In genomic region chr12:38515912-38516311, GRCh38 we compare ENCODE assay signal across 26 cellular contexts.
"Had no signal": no experiment of that assay in that cellular context is flagged by ENCODE, and none has a peak within 500 bp of the region (broad histone marks: within the 10 kb centered on the region; RNA-seq: fewer than 3 reads in every experiment).

No MANE protein-coding gene starts in this region.

- H3K4me3 Mint-ChIP-seq: activated CD4-positive, alpha-beta memory T cell treated with anti-CD3 and anti-CD28 coated beads for 36 hours; activated CD4-positive, alpha-beta T cell treated with anti-CD3 and anti-CD28 coated beads for 36 hours; activated naive CD8-positive, alpha-beta T cell treated with anti-CD3 and anti-CD28 coated beads, Interleukin-2, amount 10 ng/mL, durations not matched to agents 7 days and 5 days; activated T-helper 17 cell treated with anti-CD3 and anti-CD28 coated beads, Interleukin-2, amount 50 U/mL, for 72 hours; dendritic cell treated with granulocyte-macrophage colony-stimulating factor and Interleukin-4, amounts not matched to agents 40 ng/mL and 50 ng/mL, for 4 days; naive B cell; stimulated activated naive CD8-positive, alpha-beta T cell treated with anti-CD3 and anti-CD28 coated beads, Interleukin-15, Interleukin-2, amounts not matched to agents 100 ng/mL and 50 ng/mL, for 24 hours; type B pancreatic cell had no signal

- DNase-seq: activated CD4-positive, alpha-beta memory T cell treated with anti-CD3 and anti-CD28 coated beads for 36 hours; activated CD4-positive, alpha-beta T cell treated with anti-CD3 and anti-CD28 coated beads for 36 hours; activated naive CD4-positive, alpha-beta T cell; activated naive CD8-positive, alpha-beta T cell treated with anti-CD3 and anti-CD28 coated beads, Interleukin-2, amount 10 ng/mL, durations not matched to agents 7 days and 5 days; activated T-cell treated with anti-CD3 and anti-CD28 coated beads, Interleukin-2, amount 50 U/mL, for 1 hour; amygdala; effector memory CD4-positive, alpha-beta T cell; foreskin keratinocyte; glutamatergic neuron; left ventricle myocardium inferior; mammary epithelial cell; mucosa of descending colon; naive B cell; nucleus accumbens; posterior cingulate gyrus; stimulated activated CD4-positive, alpha-beta T cell treated with anti-CD3 and anti-CD28 coated beads, Interleukin-15, amount 100 ng/mL, for 24 hours; stimulated activated CD4-positive, alpha-beta T cell treated with anti-CD3 and anti-CD28 coated beads, Interleukin-2, amount 100 ng/mL, for 48 hours; SW 1271; T-helper 2 cell; WERI-Rb-1 had no signal

- H3K27ac Mint-ChIP-seq: activated CD4-positive, alpha-beta memory T cell treated with anti-CD3 and anti-CD28 coated beads for 36 hours; activated CD4-positive, alpha-beta T cell treated with anti-CD3 and anti-CD28 coated beads for 36 hours; activated naive CD8-positive, alpha-beta T cell treated with anti-CD3 and anti-CD28 coated beads, Interleukin-2, amount 10 ng/mL, durations not matched to agents 7 days and 5 days; activated T-helper 17 cell treated with anti-CD3 and anti-CD28 coated beads, Interleukin-2, amount 50 U/mL, for 72 hours; dendritic cell treated with granulocyte-macrophage colony-stimulating factor and Interleukin-4, amounts not matched to agents 40 ng/mL and 50 ng/mL, for 4 days; naive B cell; stimulated activated naive CD8-positive, alpha-beta T cell treated with anti-CD3 and anti-CD28 coated beads, Interleukin-15, Interleukin-2, amounts not matched to agents 100 ng/mL and 50 ng/mL, for 24 hours; type B pancreatic cell had no signal

- H3K27me3 Mint-ChIP-seq: activated CD4-positive, alpha-beta memory T cell treated with anti-CD3 and anti-CD28 coated beads for 36 hours; activated CD4-positive, alpha-beta T cell treated with anti-CD3 and anti-CD28 coated beads for 36 hours; activated naive CD8-positive, alpha-beta T cell treated with anti-CD3 and anti-CD28 coated beads, Interleukin-2, amount 10 ng/mL, durations not matched to agents 7 days and 5 days; activated T-helper 17 cell treated with anti-CD3 and anti-CD28 coated beads, Interleukin-2, amount 50 U/mL, for 72 hours; dendritic cell treated with granulocyte-macrophage colony-stimulating factor and Interleukin-4, amounts not matched to agents 40 ng/mL and 50 ng/mL, for 4 days; naive B cell; stimulated activated naive CD8-positive, alpha-beta T cell treated with anti-CD3 and anti-CD28 coated beads, Interleukin-15, Interleukin-2, amounts not matched to agents 100 ng/mL and 50 ng/mL, for 24 hours; type B pancreatic cell had no signal

- H3K4me1 Mint-ChIP-seq: activated CD4-positive, alpha-beta T cell treated with anti-CD3 and anti-CD28 coated beads for 36 hours; activated naive CD8-positive, alpha-beta T cell treated with anti-CD3 and anti-CD28 coated beads, Interleukin-2, amount 10 ng/mL, durations not matched to agents 7 days and 5 days; activated T-helper 17 cell treated with anti-CD3 and anti-CD28 coated beads, Interleukin-2, amount 50 U/mL, for 72 hours; naive B cell had no signal

- ATAC-seq: activated CD4-positive, alpha-beta T cell treated with anti-CD3 and anti-CD28 coated beads for 36 hours; activated T-helper 17 cell treated with anti-CD3 and anti-CD28 coated beads, Interleukin-2, amount 50 U/mL, for 72 hours; foreskin keratinocyte; mucosa of descending colon had no signal

- H3K36me3 ChIP-seq: cardiac muscle cell, left ventricle myocardium inferior, WERI-Rb-1 had no signal

- H3K27ac ChIP-seq: cardiac muscle cell, epithelial cell of prostate, foreskin keratinocyte, left ventricle myocardium inferior, WERI-Rb-1 had no signal

- H3K9me3 Mint-ChIP-seq: type B pancreatic cell had no signal

- H3K9me3 ChIP-seq: mucosa of descending colon had no signal

- H3K4me1 ChIP-seq: foreskin keratinocyte, left ventricle myocardium inferior had no signal

- H3K4me3 ChIP-seq: cardiac muscle cell, left ventricle myocardium inferior, mucosa of descending colon had no signal

- H3K36me3 Mint-ChIP-seq: activated CD4-positive, alpha-beta memory T cell treated with anti-CD3 and anti-CD28 coated beads for 36 hours; activated naive CD8-positive, alpha-beta T cell treated with anti-CD3 and anti-CD28 coated beads, Interleukin-2, amount 10 ng/mL, durations not matched to agents 7 days and 5 days; naive B cell; type B pancreatic cell had no signal

- H3K27me3 ChIP-seq: cardiac muscle cell, foreskin keratinocyte had no signal
